Comparison of ENCODE assay signal across 8 cellular contexts in the genomic region with DNA sequence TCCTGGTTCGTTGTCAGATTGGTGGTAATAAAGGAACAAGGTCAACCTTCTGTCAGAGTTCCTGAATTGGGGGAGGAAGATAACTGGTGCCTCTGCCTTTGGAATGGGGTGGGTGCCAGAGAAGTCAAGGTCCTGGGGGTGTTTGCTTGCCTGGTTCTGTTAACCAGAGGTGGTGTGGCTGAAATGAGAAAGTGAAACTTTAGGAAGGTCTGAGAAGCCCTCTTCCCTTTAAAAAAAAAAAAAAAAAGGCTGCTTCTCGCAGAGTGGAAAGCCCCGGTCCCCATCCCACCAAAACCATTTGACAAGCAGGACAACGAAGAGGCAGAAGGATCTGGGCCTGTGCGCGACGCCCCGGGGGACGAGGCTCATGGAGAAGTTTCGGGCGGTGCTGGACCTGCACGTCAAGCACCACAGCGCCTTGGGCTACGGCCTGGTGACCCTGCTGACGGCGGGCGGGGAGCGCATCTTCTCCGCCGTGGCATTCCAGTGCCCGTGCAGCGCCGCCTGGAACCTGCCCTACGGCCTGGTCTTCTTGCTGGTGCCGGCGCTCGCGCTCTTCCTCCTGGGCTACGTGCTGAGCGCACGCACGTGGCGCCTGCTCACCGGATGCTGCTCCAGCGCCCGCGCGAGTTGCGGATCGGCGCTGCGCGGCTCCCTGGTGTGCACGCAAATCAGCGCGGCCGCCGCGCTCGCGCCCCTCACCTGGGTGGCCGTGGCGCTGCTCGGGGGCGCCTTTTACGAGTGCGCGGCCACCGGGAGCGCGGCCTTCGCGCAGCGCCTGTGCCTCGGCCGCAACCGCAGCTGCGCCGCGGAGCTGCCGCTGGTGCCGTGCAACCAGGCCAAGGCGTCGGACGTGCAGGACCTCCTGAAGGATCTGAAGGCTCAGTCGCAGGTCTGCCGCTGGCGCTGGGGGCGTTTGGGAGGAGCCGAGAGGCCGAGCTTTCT. TPM values are rescaled to one million over a fixed set of nuclear protein-coding genes. Genes with fewer than 3 reads are reported as not detected.
A peak's percentile ranks its signal among the peaks of the same experiment; 100 is the strongest.
DNase-seq lines count a peak whose midpoint lies in the region; ATAC-seq and TF ChIP-seq lines count a peak whose summit lies in the region.

No MANE protein-coding gene starts in this region.

- DNase-seq in breast epithelium (ENCODE audit: low spot score in 2 of 2) (no peak), MCF 10A (ENCODE audit: unreplicated experiment) (no peak), PC-3 (no peak), amniotic epithelial cell (ENCODE audit: low read depth) (peak; percentile 55), HuH-7.5 (ENCODE audit: low spot score) (no peak)

- H3K4me1 ChIP-seq in breast epithelium (no peaks in the 10 kb centered on the region), PC-3 (ENCODE audit: insufficient read depth, low read length) (no peaks in the 10 kb centered on the region), iPS-15b (ENCODE audit: control insufficient read depth, insufficient read depth, low read length) (peaks cover 5% of the 10 kb centered on the region), skeletal muscle tissue (ENCODE audit: control insufficient read depth in 3 of 3, insufficient read depth in 3 of 3, low read length in 3 of 3) (peaks cover 10 to 11% (median 10%) of the 10 kb centered on the region in 3 donors)

- no peak for TF ChIP-seq POLR2A in breast epithelium (IDR thresholded peaks at IDR 0.05)

- peaks cover 0 to 7% of the 10 kb centered on the region in 2 donors for H3K27me3 ChIP-seq in breast epithelium
- H3K27me3 ChIP-seq in PC-3 (ENCODE audit: low read length) = peaks cover 22% of the 10 kb centered on the region
- H3K27me3 ChIP-seq in iPS-15b (ENCODE audit: control insufficient read depth, insufficient read depth, low read length) = peaks cover 57% of the 10 kb centered on the region
- H3K27me3 ChIP-seq in skeletal muscle tissue (ENCODE audit: control insufficient read depth in 3 of 3, insufficient read depth in 3 of 3, low read length in 3 of 3) = no peaks in the 10 kb centered on the region

- H3K9ac ChIP-seq in PC-3 (ENCODE audit: low read length) = no peak overlapping the region
- H3K9ac ChIP-seq in iPS-15b (ENCODE audit: low read depth, low read length) = peak overlapping the region; percentile 48
- peak overlapping the region in 2 of 3 donors; percentile 35 to 61 for H3K9ac ChIP-seq in skeletal muscle tissue (ENCODE audit: low read depth in 1 of 3, low read length in 3 of 3)

- no peaks in the 10 kb centered on the region for H3K27me3 Mint-ChIP-seq in MCF 10A (ENCODE audit: insufficient read depth, unreplicated experiment)

- no peaks in the 10 kb centered on the region for H3F3A ChIP-seq in PC-3 (ENCODE audit: low read length, unreplicated experiment)

- H3K27ac ChIP-seq in breast epithelium = no peak overlapping the region
- no peak overlapping the region for H3K27ac ChIP-seq in PC-3 (ENCODE audit: low read length)
- no peak overlapping the region for H3K27ac ChIP-seq in skeletal muscle tissue (ENCODE audit: low read depth, low read length)

- H2AFZ ChIP-seq in PC-3 (ENCODE audit: low read length) = no peak overlapping the region

- TF ChIP-seq CTCF in breast epithelium (IDR thresholded peaks at IDR 0.05) (no peak), MCF 10A (IDR thresholded peaks at IDR 0.05; ENCODE audit: unreplicated experiment) (no peak), PC-3 (conservative IDR thresholded peaks at IDR 0.05; ENCODE audit: low read depth, low read length) (no peak)

- H3K4me3 Mint-ChIP-seq in MCF 10A (ENCODE audit: unreplicated experiment) = no peak overlapping the region

- H3K4me1 Mint-ChIP-seq in MCF 10A (ENCODE audit: insufficient read depth, unreplicated experiment) = no peaks in the 10 kb centered on the region

- ATAC-seq in HG03064 (IDR thresholded peaks at IDR 0.05; ENCODE audit: low read depth, unreplicated experiment) = peak; percentile 90
- 0 out of 2 replicates have a peak, but pooled peaks have one; percentile 27 for ATAC-seq in PC-3

- H3K79me2 ChIP-seq in PC-3 (ENCODE audit: low read length) = no peaks in the 10 kb centered on the region

- H3K27ac Mint-ChIP-seq in MCF 10A (ENCODE audit: low read depth, unreplicated experiment) = no peak overlapping the region

- H4K20me1 ChIP-seq in PC-3 (ENCODE audit: low read length) = no peaks in the 10 kb centered on the region

- BruUV-seq in MCF 10A (replicated peaks; lab: Mats Ljungman, UMichigan) (no TSS peak), PC-3 (replicated peaks; lab: Mats Ljungman, UMichigan) (no TSS peak)

- H3K9me3 ChIP-seq in breast epithelium = no peaks in the 10 kb centered on the region
- H3K9me3 ChIP-seq in PC-3 (ENCODE audit: low read length) = no peaks in the 10 kb centered on the region
- H3K9me3 ChIP-seq in iPS-15b (ENCODE audit: control insufficient read depth, insufficient read depth, low read length) = no peaks in the 10 kb centered on the region
- H3K9me3 ChIP-seq in skeletal muscle tissue (ENCODE audit: control insufficient read depth in 3 of 3, low read length in 3 of 3) = no peaks in the 10 kb centered on the region

- CTCF ChIA-PET in MCF 10A (lab: Yijun Ruan, JAX) = no interaction called here
- CTCF ChIA-PET in PC-3 (lab: Charles Lee) = no interaction called here

- intact Hi-C loops in breast epithelium (cut with DNase I; ENCODE audit: low total_unique reads) = no loop called here
- intact Hi-C loops in MCF 10A (cut with micrococcal nuclease) = no loop called here
- intact Hi-C loops in PC-3 (cut with micrococcal nuclease) = no loop called here

- H3K36me3 Mint-ChIP-seq in MCF 10A (ENCODE audit: insufficient read depth, unreplicated experiment) = no peaks in the 10 kb centered on the region

- H3K9me2 ChIP-seq in PC-3 (replicated peaks; ENCODE audit: low read length) = no peaks in the 10 kb centered on the region

- H3K9me3 Mint-ChIP-seq in MCF 10A (ENCODE audit: unreplicated experiment) = no peaks in the 10 kb centered on the region

- H3K36me3 ChIP-seq in breast epithelium (no peaks in the 10 kb centered on the region), PC-3 (ENCODE audit: low read depth, low read length) (no peaks in the 10 kb centered on the region), iPS-15b (ENCODE audit: control insufficient read depth, insufficient read depth, low read length) (no peaks in the 10 kb centered on the region), skeletal muscle tissue (ENCODE audit: control insufficient read depth in 3 of 3, insufficient read depth in 3 of 3, low read length in 3 of 3) (no peaks in the 10 kb centered on the region)

- no peak overlapping the region for H3K4me2 ChIP-seq in PC-3 (ENCODE audit: low read length)

- POLR2A ChIA-PET in MCF 10A (lab: Yijun Ruan, JAX) (no interaction called here), PC-3 (lab: Charles Lee; ENCODE audit: unreplicated experiment) (no interaction called here)

- H3K4me3 ChIP-seq in breast epithelium = peak overlapping the region; percentile 33 to 72 (median 53)
- H3K4me3 ChIP-seq in PC-3 (ENCODE audit: low read length) = no peak overlapping the region
- H3K4me3 ChIP-seq in iPS-15b (ENCODE audit: low read depth, low read length) = peak overlapping the region; percentile 49
- H3K4me3 ChIP-seq in skeletal muscle tissue (ENCODE audit: low read length in 3 of 3) = peak overlapping the region; percentile 66 to 80 (median 76)

RNA-seq across cellular contexts. Expression of gene CALHM6, which starts 0.7 kb away (rescaled TPM):
- total RNA-seq in breast epithelium (1 to 10 TPM; 2.3 to 9.1 (median 8.3) TPM), MCF 10A (2022) (not detected in 2 replicates), PC-3 (2014; rRNA removed) (not detected in 2 replicates), skeletal muscle tissue (8.9 TPM)

RNA-seq across cellular contexts. Expression of gene CALHM5, which starts 49.6 kb away (rescaled TPM):
- total RNA-seq in breast epithelium (1 to 10 TPM in 2 of 3 donors, under 1 TPM in 1; 0.73 to 2.4 (median 1.6) TPM), MCF 10A (2022) (not detected in 2 replicates), PC-3 (2014; rRNA removed) (not detected in 2 replicates), skeletal muscle tissue (4.2 TPM)
